ENCODE assay signal across 14 cellular contexts in the genomic region with DNA sequence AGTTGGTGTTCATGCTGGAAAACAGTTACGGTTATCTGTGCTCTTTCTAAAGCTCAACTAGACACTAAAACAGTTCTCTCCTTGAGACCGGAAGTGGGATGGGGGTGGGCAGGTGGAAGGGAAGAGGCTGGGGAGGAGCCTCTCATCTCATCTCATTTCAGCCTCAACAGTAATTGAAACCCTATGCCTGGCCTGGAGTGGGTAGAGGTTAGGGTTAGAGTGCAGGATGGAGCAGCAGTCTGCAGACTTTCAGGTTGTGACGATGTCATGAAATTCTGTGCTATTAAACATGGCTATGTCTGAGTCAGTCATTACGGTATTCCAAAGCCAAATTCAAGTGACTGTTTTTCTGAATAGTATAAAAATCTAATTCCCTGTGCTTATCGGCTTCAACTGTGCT.
DNase-seq lines count a peak whose midpoint lies in the region; ATAC-seq and TF ChIP-seq lines count a peak whose summit lies in the region.
"Had no signal": no experiment of that assay in that cellular context is flagged by ENCODE, and none has a peak within 500 bp of the region (broad histone marks: within the 10 kb centered on the region; RNA-seq: fewer than 3 reads in every experiment).

No MANE protein-coding gene starts in this region.

- peak; percentile 49 for DNase-seq in activated CD8-positive, alpha-beta memory T cell treated with anti-CD3 and anti-CD28 coated beads, Interleukin-2, amount 10 ng/mL, durations not matched to agents 7 days and 5 days
- DNase-seq in activated CD8-positive, alpha-beta memory T cell treated with anti-CD3 and anti-CD28 coated beads, Interleukin-2, amount 50 U/mL, for 48 hours = no peak
- DNase-seq in HFFc6 (no peak), RWPE2 (ENCODE audit: low spot score) (no peak)
- DNase-seq: activated T-cell treated with anti-CD3 and anti-CD28 coated beads, Interleukin-2, amount 50 U/mL, for 48 hours; kidney; NCI-H1105; NCI-H524; SHP77 treated with DMSO at 0.1 percent for 48 hours; stimulated activated CD4-positive, alpha-beta T cell treated with anti-CD3 and anti-CD28 coated beads, Interleukin-2, amount 100 ng/mL, for 24 hours had no signal

- peak; percentile 53 for ATAC-seq in activated CD8-positive, alpha-beta memory T cell treated with anti-CD3 and anti-CD28 coated beads, Interleukin-2, amount 10 ng/mL, durations not matched to agents 7 days and 5 days
- ATAC-seq in RWPE2 (ENCODE audit: low read depth) (peak; percentile 18; the same call in 1 of the 3 replicates), GM18907 (IDR thresholded peaks at IDR 0.05; ENCODE audit: unreplicated experiment) (no peak), GM21515 (IDR thresholded peaks at IDR 0.05; ENCODE audit: unreplicated experiment) (no peak), GM21723 (IDR thresholded peaks at IDR 0.05; ENCODE audit: unreplicated experiment) (no peak)

- peaks cover 31% of the 10 kb centered on the region for H3K4me1 Mint-ChIP-seq in activated CD8-positive, alpha-beta memory T cell treated with anti-CD3 and anti-CD28 coated beads, Interleukin-2, amount 10 ng/mL, durations not matched to agents 7 days and 5 days
- H3K4me1 Mint-ChIP-seq in HFFc6 (ENCODE audit: low read depth) = peaks cover 72% of the 10 kb centered on the region

- H3K4me3 ChIP-seq in RWPE2 (ENCODE audit: severe bottlenecking) (no peak overlapping the region), mesodermal cell (ENCODE audit: extremely low read depth, insufficient read depth, low read length, poor library complexity, severe bottlenecking) (no peak overlapping the region)

- no peaks in the 10 kb centered on the region for H3K9me3 Mint-ChIP-seq in activated CD8-positive, alpha-beta memory T cell treated with anti-CD3 and anti-CD28 coated beads, Interleukin-2, amount 10 ng/mL, durations not matched to agents 7 days and 5 days (ENCODE audit: low read depth)
- H3K9me3 Mint-ChIP-seq in HFFc6 = no peaks in the 10 kb centered on the region

- peaks cover 8% of the 10 kb centered on the region for H3K27me3 Mint-ChIP-seq in activated CD8-positive, alpha-beta memory T cell treated with anti-CD3 and anti-CD28 coated beads, Interleukin-2, amount 10 ng/mL, durations not matched to agents 7 days and 5 days
- H3K27me3 Mint-ChIP-seq in HFFc6 (ENCODE audit: insufficient read depth) = peaks cover 19% of the 10 kb centered on the region

- H3K36me3 ChIP-seq in RWPE2 (ENCODE audit: low read depth) = peaks cover 30% of the 10 kb centered on the region
- peaks cover 27% of the 10 kb centered on the region for H3K36me3 ChIP-seq in mesodermal cell (ENCODE audit: control insufficient read depth, insufficient read depth, low read length)

- no peaks in the 10 kb centered on the region for H3K9me3 ChIP-seq in RWPE2 (ENCODE audit: severe bottlenecking)
- no peaks in the 10 kb centered on the region for H3K9me3 ChIP-seq in mesodermal cell (ENCODE audit: control insufficient read depth, low read length)

- CTCF ChIA-PET in activated CD8-positive, alpha-beta memory T cell treated with anti-CD3 and anti-CD28 coated beads, Interleukin-2, amount 10 ng/mL, durations not matched to agents 7 days and 5 days (lab: Charles Lee) = no interaction called here

- H3K4me1 ChIP-seq in RWPE2 (ENCODE audit: insufficient read depth, poor library complexity, severe bottlenecking) (peaks cover 15% of the 10 kb centered on the region), mesodermal cell (ENCODE audit: control insufficient read depth, insufficient read depth, low read length, poor library complexity, severe bottlenecking) (peaks cover 11% of the 10 kb centered on the region)

- no peak overlapping the region for H3K4me3 Mint-ChIP-seq in activated CD8-positive, alpha-beta memory T cell treated with anti-CD3 and anti-CD28 coated beads, Interleukin-2, amount 10 ng/mL, durations not matched to agents 7 days and 5 days
- H3K4me3 Mint-ChIP-seq in HFFc6 = no peak overlapping the region

- H3K27ac ChIP-seq in RWPE2 (ENCODE audit: poor library complexity, severe bottlenecking) (no peak overlapping the region), mesodermal cell (ENCODE audit: low read depth, low read length, severe bottlenecking) (peak overlapping the region; percentile 6)

- H3K27ac Mint-ChIP-seq in activated CD8-positive, alpha-beta memory T cell treated with anti-CD3 and anti-CD28 coated beads, Interleukin-2, amount 10 ng/mL, durations not matched to agents 7 days and 5 days = no peak overlapping the region
- H3K27ac Mint-ChIP-seq in HFFc6 = peak overlapping the region; percentile 45; the same call in 1 of the 2 replicates

- 100% methylated on average over 2 to 3 of the region's 5 CpGs for WGBS in mesodermal cell (ENCODE audit: insufficient coverage in 2 of 2), 2 experiments

- no peak for TF ChIP-seq CTCF in HFFc6 (IDR thresholded peaks at IDR 0.05)
- no peak for TF ChIP-seq CTCF in RWPE2 (IDR thresholded peaks at IDR 0.05; ENCODE audit: poor library complexity, severe bottlenecking)

- no peaks in the 10 kb centered on the region for H3K27me3 ChIP-seq in RWPE2 (ENCODE audit: insufficient read depth, poor library complexity, severe bottlenecking)

- H3K36me3 Mint-ChIP-seq in activated CD8-positive, alpha-beta memory T cell treated with anti-CD3 and anti-CD28 coated beads, Interleukin-2, amount 10 ng/mL, durations not matched to agents 7 days and 5 days = peaks cover 18% of the 10 kb centered on the region
- H3K36me3 Mint-ChIP-seq in HFFc6 (ENCODE audit: low read depth) = peaks cover 43% of the 10 kb centered on the region

Comparison
In these comparisons a context has a peak if more than half of its experiments do, and no peak if none do; other contexts are left out.
1. ATAC-seq: peak in activated CD8-positive, alpha-beta memory T cell treated with anti-CD3 and anti-CD28 coated beads, Interleukin-2, amount 10 ng/mL, durations not matched to agents 7 days and 5 days (single experiment) and RWPE2 (single experiment); none in GM18907 (single experiment), GM21515 (single experiment) and GM21723 (single experiment).